7 cellular contexts compared by ENCODE assay signal in genomic region chr4:38131371-38132139, GRCh38.
DNase-seq lines count a peak whose midpoint lies in the region; ATAC-seq and TF ChIP-seq lines count a peak whose summit lies in the region.

No MANE protein-coding gene starts in this region.

- no peaks in the 10 kb centered on the region; the same call in 2 of the 3 replicates for H3K9me3 Mint-ChIP-seq in GM23338
- H3K9me3 Mint-ChIP-seq in T-helper 1 cell treated with Interleukin-12 subunit alpha and Interleukin-12 subunit beta and Interleukin-4 antibody, amounts not matched to agents 30 μg/mL and 1 μg/mL, for 36 hours = no peaks in the 10 kb centered on the region
- no peaks in the 10 kb centered on the region for H3K9me3 Mint-ChIP-seq in memory B cell

- H3K27me3 Mint-ChIP-seq in GM23338 (ENCODE audit: insufficient read depth, low read depth, poor library complexity) = peaks cover 33% of the 10 kb centered on the region
- peaks cover 12% of the 10 kb centered on the region for H3K27me3 Mint-ChIP-seq in T-helper 1 cell treated with Interleukin-12 subunit alpha and Interleukin-12 subunit beta and Interleukin-4 antibody, amounts not matched to agents 30 μg/mL and 1 μg/mL, for 36 hours (ENCODE audit: low read depth)
- H3K27me3 Mint-ChIP-seq in memory B cell = no peaks in the 10 kb centered on the region

- peak overlapping the region; percentile 57 for H3K4me2 ChIP-seq in GM23338

- H3K4me3 ChIP-seq in GM23338 = no peak overlapping the region
- H3K4me3 ChIP-seq in ascending aorta = no peak overlapping the region

- H3K4me1 Mint-ChIP-seq in GM23338 (peaks cover 52% of the 10 kb centered on the region), memory B cell (peaks cover 22% of the 10 kb centered on the region)
- H3K4me1 Mint-ChIP-seq in T-helper 1 cell treated with Interleukin-12 subunit alpha and Interleukin-12 subunit beta and Interleukin-4 antibody, amounts not matched to agents 30 μg/mL and 1 μg/mL, for 36 hours (ENCODE audit: low read depth) = peaks cover 57% of the 10 kb centered on the region

- H3K9me2 ChIP-seq in GM23338 (ENCODE audit: insufficient read depth) = no peaks in the 10 kb centered on the region

- H3K27ac Mint-ChIP-seq in GM23338 (no peak overlapping the region), memory B cell (peak overlapping the region; percentile 5)
- H3K27ac Mint-ChIP-seq in T-helper 1 cell treated with Interleukin-12 subunit alpha and Interleukin-12 subunit beta and Interleukin-4 antibody, amounts not matched to agents 30 μg/mL and 1 μg/mL, for 36 hours = peak overlapping the region; percentile 92

- H3K4me3 Mint-ChIP-seq in GM23338 = 0 out of 3 replicates have a peak overlapping the region, but pooled peaks have one; percentile 28
- peak overlapping the region; percentile 66 for H3K4me3 Mint-ChIP-seq in T-helper 1 cell treated with Interleukin-12 subunit alpha and Interleukin-12 subunit beta and Interleukin-4 antibody, amounts not matched to agents 30 μg/mL and 1 μg/mL, for 36 hours
- H3K4me3 Mint-ChIP-seq in memory B cell = no peak overlapping the region

- no peak overlapping the region for H3K27ac ChIP-seq in GM23338 (ENCODE audit: low read depth)
- peak overlapping the region; percentile 65 to 80 for H3K27ac ChIP-seq in ascending aorta

- peaks cover 19% of the 10 kb centered on the region for H4K20me1 ChIP-seq in GM23338 (replicated peaks; ENCODE audit: insufficient read depth)

- H3K36me3 Mint-ChIP-seq in GM23338 (ENCODE audit: low read depth) = peaks cover 26% of the 10 kb centered on the region
- peaks cover 42% of the 10 kb centered on the region for H3K36me3 Mint-ChIP-seq in T-helper 1 cell treated with Interleukin-12 subunit alpha and Interleukin-12 subunit beta and Interleukin-4 antibody, amounts not matched to agents 30 μg/mL and 1 μg/mL, for 36 hours (ENCODE audit: low read depth)
- H3K36me3 Mint-ChIP-seq in memory B cell = peaks cover 29% of the 10 kb centered on the region

- ATAC-seq in GM23338 (peak; percentile 77), memory B cell (ENCODE audit: low read depth) (no peak), GM18519 (IDR thresholded peaks at IDR 0.05; ENCODE audit: low FRiP score, unreplicated experiment) (no peak)

- no peaks in the 10 kb centered on the region for H3K79me2 ChIP-seq in GM23338 (replicated peaks; ENCODE audit: insufficient read depth)

- no peak for TF ChIP-seq CTCF in GM23338 (conservative IDR thresholded peaks at IDR 0.05; ENCODE audit: low read depth in 2 of 2)
- TF ChIP-seq CTCF in ascending aorta (IDR thresholded peaks at IDR 0.05) = no peak

- DNase-seq in GM23338 (ENCODE audit: low spot score) (peak; percentile 80), ascending aorta (ENCODE audit: low spot score in 2 of 2) (no peak), memory B cell (ENCODE audit: low spot score in 2 of 2) (no peak), NCI-H1417 treated with DMSO at 0.1 percent for 48 hours (lab: John Stamatoyannopoulos, UW) (no peak)
- peak; percentile 27 to 36 for DNase-seq in stimulated activated CD8-positive, alpha-beta memory T cell treated with anti-CD3 and anti-CD28 coated beads, Interleukin-2, amount 100 ng/mL, for 1 hour (ENCODE audit: low read depth in 2 of 2)

- H3K36me3 ChIP-seq in GM23338 (ENCODE audit: insufficient read depth) (0 out of 2 replicates have a peak, but pooled peaks cover 6% of the 10 kb centered on the region), ascending aorta (peaks cover 26 to 45% of the 10 kb centered on the region in 2 donors)

- no peaks in the 10 kb centered on the region for H3F3A ChIP-seq in GM23338 (replicated peaks; ENCODE audit: low read depth)

- intact Hi-C loops in ascending aorta (cut with DNase I) = loop anchor here (5.0 kb wide), 2 partner anchors 34 to 59 kb away; no protein-coding TSS in a partner anchor

- peaks cover 41% of the 10 kb centered on the region for H3K27me3 ChIP-seq in GM23338 (ENCODE audit: insufficient read depth)
- no peaks in the 10 kb centered on the region for H3K27me3 ChIP-seq in ascending aorta

- H3K9me3 ChIP-seq in ascending aorta = no peaks in the 10 kb centered on the region

- no peak overlapping the region for H2AFZ ChIP-seq in GM23338

- peaks cover 33% of the 10 kb centered on the region for H3K4me1 ChIP-seq in GM23338 (ENCODE audit: insufficient read depth)
- peaks cover 0 to 15% of the 10 kb centered on the region in 2 donors for H3K4me1 ChIP-seq in ascending aorta

TF ChIP-seq in GM23338, 12 proteins besides CTCF, POLR2A, EP300 and RAD21 (continues in another document):
- no peak for TF ChIP-seq JUNB (IDR thresholded peaks at IDR 0.05; ENCODE audit: unreplicated experiment)
- TF ChIP-seq ZNF331 (CRISPR knock-in tag; IDR thresholded peaks at IDR 0.05; ENCODE audit: low read depth) = no peak
- no peak for TF ChIP-seq CREB1 (CRISPR knock-in tag; IDR thresholded peaks at IDR 0.05; ENCODE audit: low read depth)
- no peak for TF ChIP-seq ZNF114 (CRISPR knock-in tag; IDR thresholded peaks at IDR 0.05)
- no peak for TF ChIP-seq STAT1 (IDR thresholded peaks at IDR 0.05; ENCODE audit: unreplicated experiment)
- no peak for TF ChIP-seq EZH2phosphoT487 (IDR thresholded peaks at IDR 0.05; ENCODE audit: unreplicated experiment)
- TF ChIP-seq EZH2 (IDR thresholded peaks at IDR 0.05; ENCODE audit: low read depth, unreplicated experiment) = no peak
- TF ChIP-seq ETS1 (IDR thresholded peaks at IDR 0.05) = no peak
- TF ChIP-seq POLR2AphosphoS5 (IDR thresholded peaks at IDR 0.05; ENCODE audit: low read depth) = no peak
- no peak for TF ChIP-seq ZNF462 (CRISPR knock-in tag; IDR thresholded peaks at IDR 0.05)
- no peak for TF ChIP-seq NANOG (IDR thresholded peaks at IDR 0.05; ENCODE audit: borderline replicate concordance)

Comparison
In these comparisons a context has a peak if more than half of its experiments do, and no peak if none do; other contexts are left out.
1. DNase-seq: peak in GM23338 (single experiment) and stimulated activated CD8-positive, alpha-beta memory T cell treated with anti-CD3 and anti-CD28 coated beads, Interleukin-2, amount 100 ng/mL, for 1 hour (2 of 2); none in ascending aorta (0 of 2), memory B cell (0 of 2) and NCI-H1417 treated with DMSO at 0.1 percent for 48 hours (single experiment).